In the genomic region with DNA sequence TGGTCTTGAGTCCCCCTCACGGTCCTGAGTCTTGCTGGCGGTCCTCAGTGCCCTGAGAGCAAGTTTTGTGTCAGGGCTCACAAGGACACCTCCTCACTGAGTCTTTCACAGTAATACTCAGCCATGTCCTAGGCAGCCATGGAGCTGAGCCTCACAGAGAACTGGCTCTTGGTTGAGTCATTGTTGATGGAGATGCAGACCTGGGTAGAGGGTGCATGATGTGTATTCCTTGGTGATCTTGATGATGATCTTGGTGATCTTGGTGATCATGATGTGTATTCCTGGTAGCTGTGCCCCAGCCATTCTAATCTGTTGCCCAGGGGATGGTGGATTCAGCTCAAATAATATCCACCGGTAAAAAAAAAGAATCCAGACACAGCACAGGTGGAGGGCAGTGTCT, we compare ENCODE assay signal across 22 cellular contexts.
"Had no signal": no experiment of that assay in that cellular context is flagged by ENCODE, and none has a peak within 500 bp of the region (broad histone marks: within the 10 kb centered on the region; RNA-seq: fewer than 3 reads in every experiment).

No MANE protein-coding gene starts in this region.

- H3K4me3 ChIP-seq: adrenal gland, ascending aorta, hepatocyte, left ventricle myocardium inferior, sigmoid colon, SK-N-MC, uterus had no signal

- DNase-seq: activated gamma-delta T cell treated with Interleukin-2 at 50 U/mL for 16 hours; adrenal gland; brain microvascular endothelial cell; caudate nucleus; dermis blood vessel endothelial cell; effector CD8-positive, alpha-beta T cell; glutamatergic neuron; kidney glomerular epithelial cell; left ventricle myocardium inferior; naive thymus-derived CD4-positive, alpha-beta T cell; occipital lobe; posterior cingulate gyrus; retina; SHP77 treated with DMSO at 0.1 percent for 48 hours; sigmoid colon; SW 1271; trophoblast cell; uterus had no signal

- H3K4me1 Mint-ChIP-seq: neural crest cell had no signal

- H3K27ac ChIP-seq: adrenal gland, ascending aorta, brain microvascular endothelial cell, hepatocyte, left ventricle myocardium inferior, sigmoid colon, uterus had no signal

- H3K27me3 ChIP-seq: ascending aorta, brain microvascular endothelial cell, hepatocyte, sigmoid colon, uterus had no signal

- H3K4me1 ChIP-seq: adrenal gland, ascending aorta, left ventricle myocardium inferior, sigmoid colon, uterus had no signal

- H3K36me3 ChIP-seq: adrenal gland, ascending aorta, brain microvascular endothelial cell, left ventricle myocardium inferior, sigmoid colon, uterus had no signal

- H3K9me3 ChIP-seq: adrenal gland, ascending aorta, left ventricle myocardium inferior, sigmoid colon, uterus had no signal

- H3K4me3 Mint-ChIP-seq: neural crest cell had no signal
